32 cellular contexts compared by ENCODE assay signal in the genomic region with DNA sequence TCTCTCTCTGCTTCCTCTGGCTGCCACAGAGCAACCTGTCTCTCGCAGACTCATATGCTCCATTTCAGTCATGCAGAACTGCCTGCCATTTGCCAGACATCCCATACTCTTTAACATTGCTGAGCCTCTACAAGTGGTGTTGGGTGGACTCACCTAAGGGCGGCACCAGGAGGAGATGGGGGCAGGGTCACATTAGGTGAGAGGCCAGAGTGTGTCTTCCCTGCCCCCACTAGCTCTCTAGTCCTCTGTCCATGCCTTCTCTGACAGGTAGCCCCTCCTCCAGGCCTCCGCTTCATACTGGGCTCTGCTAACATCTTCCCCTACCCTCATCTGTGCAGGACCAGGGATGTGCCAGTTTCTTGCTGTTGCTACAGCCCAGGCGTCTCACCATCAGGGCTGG.
"Had no signal": no experiment of that assay in that cellular context is flagged by ENCODE, and none has a peak within 500 bp of the region (broad histone marks: within the 10 kb centered on the region; RNA-seq: fewer than 3 reads in every experiment).

No MANE protein-coding gene starts in this region.

- H3K27ac ChIP-seq: Peyer's patch, SJSA1 had no signal

- H3K9me3 Mint-ChIP-seq: activated CD4-positive, alpha-beta memory T cell treated with anti-CD3 and anti-CD28 coated beads, Interleukin-2, amount 10 ng/mL, durations not matched to agents 7 days and 5 days; activated naive CD4-positive, alpha-beta T cell treated with anti-CD3 and anti-CD28 coated beads, Interleukin-2, amount 10 ng/mL, durations not matched to agents 7 days and 5 days; T-helper 1 cell treated with Interleukin-12 subunit alpha and Interleukin-12 subunit beta and Interleukin-4 antibody, amounts not matched to agents 30 μg/mL and 1 μg/mL, for 36 hours; T-helper 2 cell treated with Interferon-gamma antibody and Interleukin-4, amounts not matched to agents 5 μg/mL and 100 μg/mL, for 36 hours had no signal

- ATAC-seq: activated CD8-positive, alpha-beta memory T cell treated with anti-CD3 and anti-CD28 coated beads, Interleukin-2, amount 10 ng/mL, durations not matched to agents 7 days and 5 days; activated naive CD8-positive, alpha-beta T cell treated with anti-CD3 and anti-CD28 coated beads, Interleukin-2, amount 50 U/mL, for 24 hours; PC-3 had no signal

- H3K9me3 ChIP-seq: Peyer's patch, SJSA1, SK-N-SH had no signal

- DNase-seq: activated CD4-positive, alpha-beta memory T cell treated with anti-CD3 and anti-CD28 coated beads, Interleukin-2, amount 10 ng/mL, durations not matched to agents 7 days and 5 days; activated CD4-positive, alpha-beta T cell treated with anti-CD3 and anti-CD28 coated beads for 1 hour; activated CD4-positive, alpha-beta T cell treated with anti-CD3 and anti-CD28 coated beads for 48 hours; activated CD4-positive, CD25-positive, alpha-beta regulatory T cell; activated CD8-positive, alpha-beta memory T cell treated with anti-CD3 and anti-CD28 coated beads for 24 hours; activated CD8-positive, alpha-beta memory T cell treated with anti-CD3 and anti-CD28 coated beads, Interleukin-2, amount 10 ng/mL, durations not matched to agents 7 days and 5 days; activated CD8-positive, alpha-beta memory T cell treated with anti-CD3 and anti-CD28 coated beads, Interleukin-2, amount 50 U/mL, for 48 hours; activated effector memory CD4-positive, alpha-beta T cell treated with Interleukin-2 at 50 U/mL for 16 hours; activated naive CD4-positive, alpha-beta T cell treated with anti-CD3 and anti-CD28 coated beads, Interleukin-2, amount 10 ng/mL, durations not matched to agents 7 days and 5 days; activated naive CD8-positive, alpha-beta T cell treated with anti-CD3 and anti-CD28 coated beads, Interleukin-2, amount 50 U/mL, for 24 hours; activated T-cell treated with anti-CD3 and anti-CD28 coated beads, Interleukin-2, amount 50 U/mL, for 48 hours; anterior cingulate cortex; central memory CD4-positive, alpha-beta T cell; NCI-H1105; NCI-H1417 treated with DMSO at 0.1 percent for 48 hours; NCI-H1694; NCI-H1930; NCI-H2081 treated with DMSO at 0.1 percent for 48 hours; NCI-H345; NCI-H524 treated with DMSO at 0.1 percent for 48 hours; NCI-H748 treated with DMSO at 0.1 percent for 48 hours; NK-92 treated with Interleukin-12 subunit alpha and Interleukin-12 subunit beta, amount 100 ng/mL, for 24 hours; PC-3; Peyer's patch; RPMI8226; SHP77 treated with DMSO at 0.1 percent for 48 hours; SK-N-SH had no signal

- H3K36me3 ChIP-seq: Peyer's patch, SJSA1 had no signal

- H3K4me1 ChIP-seq: Peyer's patch, SJSA1 had no signal

- H3K36me3 Mint-ChIP-seq: activated CD8-positive, alpha-beta memory T cell treated with anti-CD3 and anti-CD28 coated beads, Interleukin-2, amount 10 ng/mL, durations not matched to agents 7 days and 5 days; activated naive CD4-positive, alpha-beta T cell treated with anti-CD3 and anti-CD28 coated beads, Interleukin-2, amount 10 ng/mL, durations not matched to agents 7 days and 5 days; activated naive CD8-positive, alpha-beta T cell had no signal

- H3K27me3 Mint-ChIP-seq: activated CD4-positive, alpha-beta memory T cell treated with anti-CD3 and anti-CD28 coated beads, Interleukin-2, amount 10 ng/mL, durations not matched to agents 7 days and 5 days; activated CD8-positive, alpha-beta memory T cell treated with anti-CD3 and anti-CD28 coated beads, Interleukin-2, amount 10 ng/mL, durations not matched to agents 7 days and 5 days; activated naive CD8-positive, alpha-beta T cell treated with anti-CD3 and anti-CD28 coated beads, Interleukin-2, amount 50 U/mL, for 24 hours had no signal

- H3K27me3 ChIP-seq: Peyer's patch, SJSA1 had no signal

- H3K4me3 Mint-ChIP-seq: activated CD4-positive, alpha-beta memory T cell treated with anti-CD3 and anti-CD28 coated beads, Interleukin-2, amount 10 ng/mL, durations not matched to agents 7 days and 5 days; activated CD8-positive, alpha-beta memory T cell treated with anti-CD3 and anti-CD28 coated beads, Interleukin-2, amount 10 ng/mL, durations not matched to agents 7 days and 5 days; activated naive CD4-positive, alpha-beta T cell treated with anti-CD3 and anti-CD28 coated beads, Interleukin-2, amount 10 ng/mL, durations not matched to agents 7 days and 5 days; activated naive CD8-positive, alpha-beta T cell; activated naive CD8-positive, alpha-beta T cell treated with anti-CD3 and anti-CD28 coated beads, Interleukin-2, amount 50 U/mL, for 24 hours; brain; T-helper 1 cell treated with Interleukin-12 subunit alpha and Interleukin-12 subunit beta and Interleukin-4 antibody, amounts not matched to agents 30 μg/mL and 1 μg/mL, for 36 hours; T-helper 2 cell treated with Interferon-gamma antibody and Interleukin-4, amounts not matched to agents 5 μg/mL and 100 μg/mL, for 36 hours had no signal

- H3K4me2 ChIP-seq: SK-N-SH had no signal

- H3K4me3 ChIP-seq: Peyer's patch, SJSA1 had no signal

- H3K4me1 Mint-ChIP-seq: activated CD4-positive, alpha-beta memory T cell treated with anti-CD3 and anti-CD28 coated beads, Interleukin-2, amount 10 ng/mL, durations not matched to agents 7 days and 5 days; activated CD8-positive, alpha-beta memory T cell treated with anti-CD3 and anti-CD28 coated beads, Interleukin-2, amount 10 ng/mL, durations not matched to agents 7 days and 5 days; activated naive CD4-positive, alpha-beta T cell treated with anti-CD3 and anti-CD28 coated beads, Interleukin-2, amount 10 ng/mL, durations not matched to agents 7 days and 5 days; activated naive CD8-positive, alpha-beta T cell treated with anti-CD3 and anti-CD28 coated beads, Interleukin-2, amount 50 U/mL, for 24 hours had no signal

- H3K27ac Mint-ChIP-seq: activated CD4-positive, alpha-beta memory T cell treated with anti-CD3 and anti-CD28 coated beads, Interleukin-2, amount 10 ng/mL, durations not matched to agents 7 days and 5 days; activated CD8-positive, alpha-beta memory T cell treated with anti-CD3 and anti-CD28 coated beads, Interleukin-2, amount 10 ng/mL, durations not matched to agents 7 days and 5 days; activated naive CD4-positive, alpha-beta T cell treated with anti-CD3 and anti-CD28 coated beads, Interleukin-2, amount 10 ng/mL, durations not matched to agents 7 days and 5 days; activated naive CD8-positive, alpha-beta T cell; activated naive CD8-positive, alpha-beta T cell treated with anti-CD3 and anti-CD28 coated beads, Interleukin-2, amount 50 U/mL, for 24 hours; T-helper 1 cell treated with Interleukin-12 subunit alpha and Interleukin-12 subunit beta and Interleukin-4 antibody, amounts not matched to agents 30 μg/mL and 1 μg/mL, for 36 hours; T-helper 2 cell treated with Interferon-gamma antibody and Interleukin-4, amounts not matched to agents 5 μg/mL and 100 μg/mL, for 36 hours had no signal

- H3K9ac ChIP-seq: SK-N-SH had no signal
